ENCODE assay signal across 20 cellular contexts in the genomic region with DNA sequence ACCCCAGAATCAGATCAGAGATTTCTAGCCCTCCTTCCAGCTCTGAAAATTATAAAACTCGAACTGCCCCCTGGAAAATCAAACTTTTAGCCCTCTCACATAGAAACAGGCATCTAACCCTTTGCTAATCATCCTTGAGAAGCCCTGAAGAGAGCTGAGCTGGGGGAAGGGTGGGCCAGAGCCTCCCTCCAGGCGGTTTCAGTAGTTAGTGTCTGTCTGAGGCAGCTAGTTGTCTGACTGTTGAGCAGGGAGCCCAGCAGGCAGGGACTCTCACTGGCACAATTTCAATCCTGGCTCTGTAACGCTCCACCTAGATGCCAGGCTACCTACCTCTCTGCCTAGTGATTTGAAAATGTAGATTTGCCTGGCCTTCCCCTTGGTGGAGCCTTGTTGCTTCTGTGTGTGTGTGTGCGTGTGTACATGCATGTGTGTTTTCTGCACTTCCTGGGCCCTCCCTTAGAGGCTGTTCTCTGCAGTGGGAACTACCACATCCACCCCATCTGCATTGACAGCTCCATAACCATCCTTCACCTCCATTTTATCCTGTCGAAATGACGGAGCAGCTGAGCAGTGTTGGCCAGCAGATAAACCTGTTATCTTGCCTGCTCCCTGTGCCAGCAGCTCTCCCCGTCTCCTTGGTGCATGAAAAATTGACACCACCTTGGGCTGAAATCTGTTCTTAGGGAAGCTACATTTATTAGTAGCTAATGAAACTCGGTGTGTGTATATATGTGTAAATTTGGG.
DNase-seq lines count a peak whose midpoint lies in the region; ATAC-seq, FAIRE-seq and TF ChIP-seq lines count a peak whose summit lies in the region.
"Had no signal": no experiment of that assay in that cellular context is flagged by ENCODE, and none has a peak within 500 bp of the region (broad histone marks: within the 10 kb centered on the region; RNA-seq: fewer than 3 reads in every experiment).

No MANE protein-coding gene starts in this region.

- intact Hi-C loops in left ventricle myocardium inferior (cut with micrococcal nuclease), result no loop called here
- intact Hi-C loops in left colon (cut with DNase I, micrococcal nuclease), result no loop called here

- TF ChIP-seq CTCF in cardiac muscle cell (IDR thresholded peaks at IDR 0.05; ENCODE audit: low read depth, low read length) (no peak), left ventricle myocardium inferior (IDR thresholded peaks at IDR 0.05; ENCODE audit: borderline replicate concordance) (no peak), type B pancreatic cell (conservative IDR thresholded peaks at IDR 0.05) (no peak)

- ATAC-seq in GM18498 (IDR thresholded peaks at IDR 0.05; ENCODE audit: unreplicated experiment) (no peak), left colon (no peak)

- FAIRE-seq in HTR-8/SVneo (lab: Jason Lieb, UNC), result peak; percentile 85
- FAIRE-seq: D721Med, H54 had no signal

- H3K4me1 Mint-ChIP-seq in type B pancreatic cell (ENCODE audit: unreplicated experiment), result peaks cover 17% of the 10 kb centered on the region

- H3K9me3 ChIP-seq in cardiac muscle cell (ENCODE audit: low read depth) (no peaks in the 10 kb centered on the region), left ventricle myocardium inferior (replicated peaks) (no peaks in the 10 kb centered on the region)
- H3K9me3 ChIP-seq: SK-N-SH had no signal

- H3K27ac Mint-ChIP-seq in type B pancreatic cell, result peak overlapping the region; percentile 25

- no peak overlapping the region for H3K4me3 ChIP-seq in cardiac muscle cell
- no peak overlapping the region for H3K4me3 ChIP-seq in left ventricle myocardium inferior

- H3K27me3 ChIP-seq in cardiac muscle cell, result no peaks in the 10 kb centered on the region
- H3K27me3 ChIP-seq in left ventricle myocardium inferior (ENCODE audit: low read depth), result no peaks in the 10 kb centered on the region

- DNase-seq in cardiac muscle cell (ENCODE audit: low read depth in 1 of 2, low spot score in 1 of 2) (no peak), left ventricle myocardium inferior (no peak), HTR-8/SVneo (ENCODE audit: insufficient read length, low spot score) (no peak), epidermal melanocyte (ENCODE audit: insufficient read length, low spot score) (peak; percentile 31), type B pancreatic cell (ENCODE audit: extremely low spot score, unreplicated experiment) (no peak), left colon (no peak)
- DNase-seq: ACHN; MV-4-11; NCI-H1417; NCI-H187 treated with DMSO at 0.1 percent for 48 hours; NCI-H446; NCI-H69; NK-92 treated with Interleukin-12 subunit alpha and Interleukin-12 subunit beta, amount 100 ng/mL, for 24 hours; SHP77 treated with DMSO at 0.1 percent for 48 hours; SK-N-SH had no signal

- H3K9me3 Mint-ChIP-seq in type B pancreatic cell, result no peaks in the 10 kb centered on the region

- H3K27ac ChIP-seq in cardiac muscle cell, result peak overlapping the region; percentile 72
- no peak overlapping the region for H3K27ac ChIP-seq in left ventricle myocardium inferior (replicated peaks)
- H3K27ac ChIP-seq: C4-2B, KMS-11 had no signal

- H3K27me3 Mint-ChIP-seq in type B pancreatic cell, result no peaks in the 10 kb centered on the region

- no peaks in the 10 kb centered on the region for H3K36me3 Mint-ChIP-seq in type B pancreatic cell

- no peaks in the 10 kb centered on the region for H3K36me3 ChIP-seq in cardiac muscle cell
- H3K36me3 ChIP-seq in left ventricle myocardium inferior, result no peaks in the 10 kb centered on the region

- peak overlapping the region; percentile 36 for H3K4me3 Mint-ChIP-seq in type B pancreatic cell

- H3K4me1 ChIP-seq in cardiac muscle cell (ENCODE audit: low read depth) (peaks cover 21% of the 10 kb centered on the region), left ventricle myocardium inferior (peaks cover 21% of the 10 kb centered on the region)
